ENCODE assay signal across 22 cellular contexts in genomic region chr3:76728411-76728810, GRCh38.
A peak's percentile ranks its signal among the peaks of the same experiment; 100 is the strongest.
DNase-seq lines count a peak whose midpoint lies in the region; ATAC-seq and TF ChIP-seq lines count a peak whose summit lies in the region.
"Had no signal": no experiment of that assay in that cellular context is flagged by ENCODE, and none has a peak within 500 bp of the region (broad histone marks: within the 10 kb centered on the region; RNA-seq: fewer than 3 reads in every experiment).

No MANE protein-coding gene starts in this region.

- H3K9me3 Mint-ChIP-seq in HFFc6 (peaks cover 40% of the 10 kb centered on the region), type B pancreatic cell (no peaks in the 10 kb centered on the region)

- DNase-seq in BE2C (no peak), HFFc6 (no peak), PC-3 (peak; percentile 2), type B pancreatic cell (ENCODE audit: extremely low spot score, unreplicated experiment) (no peak), NCI-H524 (lab: John Stamatoyannopoulos, UW) (no peak), SHP77 treated with DMSO at 0.1 percent for 48 hours (lab: John Stamatoyannopoulos, UW) (no peak), hepatic stellate cell (ENCODE audit: low spot score) (no peak)
- DNase-seq: CD8-positive, alpha-beta memory T cell; DMS 273 treated with DMSO at 0.1 percent for 48 hours; DMS79; EL; GF-D8; MV-4-11; NCI-H1105; NCI-H146; NCI-H2029; NCI-H446; NCI-H526 had no signal

- H3K4me1 ChIP-seq in BE2C (peaks cover 7% of the 10 kb centered on the region; the same call in 1 of the 2 replicates), PC-3 (ENCODE audit: insufficient read depth, low read length) (no peaks in the 10 kb centered on the region)
- H3K4me1 ChIP-seq: A549 had no signal

- H3K9me2 ChIP-seq in PC-3 (replicated peaks; ENCODE audit: low read length): no peaks in the 10 kb centered on the region

- no peaks in the 10 kb centered on the region for H3K4me1 Mint-ChIP-seq in HFFc6 (ENCODE audit: low read depth)
- H3K4me1 Mint-ChIP-seq in type B pancreatic cell (ENCODE audit: unreplicated experiment): no peaks in the 10 kb centered on the region
- H3K4me1 Mint-ChIP-seq: CD14-positive monocyte; CD8-positive, alpha-beta memory T cell had no signal

- no peak overlapping the region for H3K27ac ChIP-seq in PC-3 (ENCODE audit: low read length)
- H3K27ac ChIP-seq: A549 had no signal

- H3K36me3 ChIP-seq in BE2C: no peaks in the 10 kb centered on the region
- H3K36me3 ChIP-seq in PC-3 (ENCODE audit: low read depth, low read length): no peaks in the 10 kb centered on the region

- TF ChIP-seq CTCF in BE2C (IDR thresholded peaks at IDR 0.05; ENCODE audit: low read depth, low read length) (peak; percentile 35; the same call in 1 of the 2 replicates), HFFc6 (IDR thresholded peaks at IDR 0.05) (peak; percentile 6; the same call in 1 of the 2 replicates), PC-3 (conservative IDR thresholded peaks at IDR 0.05; ENCODE audit: low read depth, low read length) (no peak; the same call in 1 of the 2 replicates), type B pancreatic cell (conservative IDR thresholded peaks at IDR 0.05) (peak; percentile 42)

- no peak overlapping the region for H3K9ac ChIP-seq in PC-3 (ENCODE audit: low read length)

- ATAC-seq in PC-3: no peak
- ATAC-seq: A549, HCT116, K562 had no signal

- CTCF ChIA-PET in PC-3 (lab: Charles Lee): no interaction called here

- no peak overlapping the region for H3K27ac Mint-ChIP-seq in HFFc6
- no peak overlapping the region for H3K27ac Mint-ChIP-seq in type B pancreatic cell
- H3K27ac Mint-ChIP-seq: CD14-positive monocyte; CD8-positive, alpha-beta memory T cell had no signal

- no peaks in the 10 kb centered on the region for H4K20me1 ChIP-seq in PC-3 (ENCODE audit: low read length)

- H3K4me2 ChIP-seq in PC-3 (ENCODE audit: low read length): no peak overlapping the region
- H3K4me2 ChIP-seq: A549 had no signal

- no peaks in the 10 kb centered on the region for H3K79me2 ChIP-seq in PC-3 (ENCODE audit: low read length)

- H2AFZ ChIP-seq in PC-3 (ENCODE audit: low read length): no peak overlapping the region

- BruUV-seq in PC-3 (replicated peaks; lab: Mats Ljungman, UMichigan): no TSS peak

- POLR2A ChIA-PET in PC-3 (lab: Charles Lee; ENCODE audit: unreplicated experiment): no interaction called here

- H3K9me3 ChIP-seq in BE2C: no peaks in the 10 kb centered on the region; the same call in 1 of the 2 replicates
- no peaks in the 10 kb centered on the region for H3K9me3 ChIP-seq in PC-3 (ENCODE audit: low read length)

- no peaks in the 10 kb centered on the region for H3K27me3 ChIP-seq in BE2C
- peaks cover 45% of the 10 kb centered on the region for H3K27me3 ChIP-seq in PC-3 (ENCODE audit: low read length)

- H3K4me3 ChIP-seq in BE2C (ENCODE audit: low read depth, low read length): no peak overlapping the region
- H3K4me3 ChIP-seq in PC-3 (ENCODE audit: low read length): no peak overlapping the region
- H3K4me3 ChIP-seq: A549, K562 had no signal

- H3K36me3 Mint-ChIP-seq in HFFc6 (ENCODE audit: low read depth) (no peaks in the 10 kb centered on the region; the same call in 1 of the 2 replicates), type B pancreatic cell (no peaks in the 10 kb centered on the region)
- H3K36me3 Mint-ChIP-seq: CD14-positive monocyte; CD8-positive, alpha-beta memory T cell had no signal

- H3K27me3 Mint-ChIP-seq in HFFc6 (ENCODE audit: insufficient read depth): no peaks in the 10 kb centered on the region
- no peaks in the 10 kb centered on the region for H3K27me3 Mint-ChIP-seq in type B pancreatic cell
- H3K27me3 Mint-ChIP-seq: CD8-positive, alpha-beta memory T cell had no signal

- no peak overlapping the region for H3K4me3 Mint-ChIP-seq in HFFc6
- no peak overlapping the region for H3K4me3 Mint-ChIP-seq in type B pancreatic cell
- H3K4me3 Mint-ChIP-seq: CD14-positive monocyte; CD8-positive, alpha-beta memory T cell had no signal

- intact Hi-C loops in PC-3 (cut with micrococcal nuclease): no loop called here

- no peaks in the 10 kb centered on the region for H3F3A ChIP-seq in PC-3 (ENCODE audit: low read length, unreplicated experiment)
